In the genomic region with DNA sequence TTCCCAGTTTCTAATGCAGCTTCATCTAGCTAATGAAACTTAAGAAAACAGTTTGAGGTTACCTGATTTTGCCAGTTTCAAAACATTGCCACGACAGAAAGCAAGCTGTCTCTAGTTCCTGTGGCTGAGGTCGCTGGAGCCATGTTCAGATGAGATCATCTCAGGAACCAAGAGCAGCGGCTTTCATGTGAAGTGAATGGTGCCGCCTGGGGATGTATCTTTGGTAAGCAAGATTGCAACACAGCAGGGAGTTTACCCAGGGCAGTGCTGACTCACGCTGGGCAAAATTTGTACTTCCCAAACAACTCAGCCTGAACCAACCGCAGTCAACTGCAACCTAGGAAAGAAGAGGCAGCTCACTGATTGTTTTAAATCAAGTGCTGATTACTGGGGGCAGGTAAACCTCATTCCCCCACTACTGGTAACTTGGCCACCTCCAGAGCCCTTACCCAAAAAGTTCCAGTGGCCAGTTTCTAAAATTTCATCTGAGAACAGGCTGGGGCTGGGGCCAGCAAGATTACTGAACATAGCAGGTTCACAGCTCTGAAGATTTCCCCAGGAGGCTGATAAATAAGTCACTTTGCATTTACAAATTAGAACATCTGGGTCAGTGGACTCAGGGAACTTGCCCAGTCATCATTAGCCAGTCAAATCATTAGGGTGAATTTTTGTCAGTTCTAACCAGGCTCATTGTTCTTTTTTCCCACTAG, we compare ENCODE assay signal across 8 cellular contexts. TPM values are rescaled to one million over a fixed set of nuclear protein-coding genes. Genes with fewer than 3 reads are reported as not detected.
DNase-seq lines count a peak whose midpoint lies in the region; ATAC-seq and TF ChIP-seq lines count a peak whose summit lies in the region.

A gene with protein sequence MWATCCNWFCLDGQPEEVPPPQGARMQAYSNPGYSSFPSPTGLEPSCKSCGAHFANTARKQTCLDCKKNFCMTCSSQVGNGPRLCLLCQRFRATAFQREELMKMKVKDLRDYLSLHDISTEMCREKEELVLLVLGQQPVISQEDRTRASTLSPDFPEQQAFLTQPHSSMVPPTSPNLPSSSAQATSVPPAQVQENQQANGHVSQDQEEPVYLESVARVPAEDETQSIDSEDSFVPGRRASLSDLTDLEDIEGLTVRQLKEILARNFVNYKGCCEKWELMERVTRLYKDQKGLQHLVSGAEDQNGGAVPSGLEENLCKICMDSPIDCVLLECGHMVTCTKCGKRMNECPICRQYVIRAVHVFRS (minus strand): TSS at position 194 of the 710 bp plus-strand sequence. CDS start 37,154 bp downstream, outside the sequence.

- intact Hi-C loops in CD4-positive, alpha-beta memory T cell (cut with micrococcal nuclease): loop anchor here (1.0 to 2.0 kb wide), 9 partner anchors 10 to 102 kb away; a partner anchor contains a TSS

- no peak within 1 kb of the TSS for H2AFZ ChIP-seq in OCI-LY1 (ENCODE audit: low read length)

- CTCF ChIA-PET in CD4-positive, alpha-beta memory T cell (lab: Charles Lee; ENCODE audit: partially characterized antibody): interaction anchor here (0.6 to 4.5 kb wide), 40 partner anchors 10 to 700 kb away, joined by 3 to 115 read pairs (median 7); a partner anchor contains a TSS

- peak within 1 kb of the TSS; percentile 19; the same call in 1 of the 2 replicates for H3K4me2 ChIP-seq in OCI-LY1 (ENCODE audit: low read length)

- TF ChIP-seq CTCF in OCI-LY1 (IDR thresholded peaks at IDR 0.05; ENCODE audit: low read length) (no peak; the same call in 1 of the 2 replicates), epithelial cell of proximal tubule (conservative IDR thresholded peaks at IDR 0.05; ENCODE audit: low read depth, low read length) (peak; percentile 21)

- POLR2A ChIA-PET in CD4-positive, alpha-beta memory T cell (lab: Charles Lee; ENCODE audit: partially characterized antibody): interaction anchor here (0.5 to 7.4 kb wide), 31 partner anchors 9 to 741 kb away, joined by 3 to 179 read pairs (median 5); a partner anchor contains a TSS

- H3K79me2 ChIP-seq in OCI-LY1 (ENCODE audit: insufficient read depth, low read length): no peaks in the 10 kb centered on the region

- no peaks in the 10 kb centered on the region for H3F3A ChIP-seq in OCI-LY1 (ENCODE audit: insufficient read depth, low read length)

- peaks cover 43 to 77% (median 57%) of the 10 kb centered on the region in 4 donors for H3K4me1 Mint-ChIP-seq in CD4-positive, alpha-beta memory T cell

- peak within 1 kb of the TSS; percentile 71 to 88 (median 82) for H3K4me3 Mint-ChIP-seq in CD4-positive, alpha-beta memory T cell

- H3K9ac ChIP-seq in OCI-LY1 (ENCODE audit: low read length): no peak within 1 kb of the TSS

- peaks cover 55% of the 10 kb centered on the region for H3K4me1 ChIP-seq in CD4-positive, alpha-beta memory T cell (ENCODE audit: insufficient read depth, low read length)
- peaks cover 9% of the 10 kb centered on the region for H3K4me1 ChIP-seq in OCI-LY1 (ENCODE audit: insufficient read depth, low read length, severe bottlenecking)

- no peaks in the 10 kb centered on the region for H3K36me3 ChIP-seq in CD4-positive, alpha-beta memory T cell (ENCODE audit: insufficient read depth, low read length)
- H3K36me3 ChIP-seq in OCI-LY1 (ENCODE audit: insufficient read depth, low read length): no peaks in the 10 kb centered on the region; the same call in 1 of the 2 replicates

- peak; percentile 82 to 97 (median 85) for DNase-seq in CD4-positive, alpha-beta memory T cell
- peak; percentile 67 for DNase-seq in activated T-cell treated with anti-CD3 and anti-CD28 coated beads for 1 hour (ENCODE audit: low read depth)
- peak; percentile 98 for DNase-seq in epithelial cell of proximal tubule (ENCODE audit: low read depth)
- DNase-seq in mucosa of gallbladder (ENCODE audit: low spot score): peak; percentile 94
- DNase-seq in stimulated activated CD8-positive, alpha-beta memory T cell treated with anti-CD3 and anti-CD28 coated beads, Interleukin-4, amount 100 ng/mL, for 4 hours (ENCODE audit: low read depth in 2 of 2, low spot score in 1 of 2): peak; percentile 67 to 78

- no peaks in the 10 kb centered on the region for H4K20me1 ChIP-seq in OCI-LY1 (ENCODE audit: insufficient read depth, low read length)

- peak within 1 kb of the TSS in 1 of 2 donors; percentile 0 for H3K4me3 ChIP-seq in CD4-positive, alpha-beta memory T cell (ENCODE audit: low read length in 2 of 2)
- H3K4me3 ChIP-seq in OCI-LY1 (ENCODE audit: low read depth, low read length, poor library complexity, severe bottlenecking) (no peak within 1 kb of the TSS), epithelial cell of proximal tubule (ENCODE audit: low read depth, low read length) (peak within 1 kb of the TSS; percentile 25)

- no peaks in the 10 kb centered on the region for H3K27me3 ChIP-seq in CD4-positive, alpha-beta memory T cell (ENCODE audit: insufficient read depth, low read length)
- H3K27me3 ChIP-seq in OCI-LY1 (ENCODE audit: insufficient read depth, low read length): no peaks in the 10 kb centered on the region

- ATAC-seq in GM19438 (IDR thresholded peaks at IDR 0.05; ENCODE audit: low read depth, unreplicated experiment): peak; percentile 94
- ATAC-seq in HG03575 (IDR thresholded peaks at IDR 0.05; ENCODE audit: extremely low read depth, insufficient number of reproducible peaks, low FRiP score, unreplicated experiment): peak; percentile 55

- H3K9me2 ChIP-seq in OCI-LY1 (ENCODE audit: low read depth, low read length): no peaks in the 10 kb centered on the region

- no peaks in the 10 kb centered on the region for H3K9me3 ChIP-seq in CD4-positive, alpha-beta memory T cell (ENCODE audit: control insufficient read depth in 1 of 2, low read length in 2 of 2)
- H3K9me3 ChIP-seq in OCI-LY1 (ENCODE audit: low read length): no peaks in the 10 kb centered on the region

- no peaks in the 10 kb centered on the region for H3K27me3 Mint-ChIP-seq in CD4-positive, alpha-beta memory T cell

- H3K9me3 Mint-ChIP-seq in CD4-positive, alpha-beta memory T cell: no peaks in the 10 kb centered on the region

- H3K27ac ChIP-seq in CD4-positive, alpha-beta memory T cell (ENCODE audit: low read depth, low read length): peak within 1 kb of the TSS; percentile 62
- no peak within 1 kb of the TSS for H3K27ac ChIP-seq in OCI-LY1 (ENCODE audit: low read depth, low read length, poor library complexity, severe bottlenecking)

- H3K36me3 Mint-ChIP-seq in CD4-positive, alpha-beta memory T cell: peaks cover 27 to 29% of the 10 kb centered on the region in 2 donors

- H3K27ac Mint-ChIP-seq in CD4-positive, alpha-beta memory T cell: peak within 1 kb of the TSS; percentile 92 to 96 (median 94)

RNA-seq across cellular contexts. Expression of the gene that starts here (rescaled TPM):
- total RNA-seq in CD4-positive, alpha-beta memory T cell: 10 to 100 TPM; 72.1 to 82.3 TPM
- 10 to 100 TPM; 48.3 to 51.0 TPM for polyA plus RNA-seq in CD4-positive, alpha-beta memory T cell
- total RNA-seq in epithelial cell of proximal tubule: 17.7 and 31.5 TPM in 2 replicates
- 45.4 TPM for total RNA-seq in mucosa of gallbladder
